ENCODE assay signal across 9 cellular contexts in genomic region chrX:12137982-12138365, GRCh38. TPM values are rescaled to one million over a fixed set of nuclear protein-coding genes. Genes with fewer than 3 reads are reported as not detected.
DNase-seq lines count a peak whose midpoint lies in the region; ATAC-seq and TF ChIP-seq lines count a peak whose summit lies in the region.
"Had no signal": no experiment of that assay in that cellular context is flagged by ENCODE, and none has a peak within 500 bp of the region (broad histone marks: within the 10 kb centered on the region; RNA-seq: fewer than 3 reads in every experiment).

No MANE protein-coding gene starts in this region.

- H3K4me3 ChIP-seq in cardiac fibroblast (replicated peaks in 1 of 2; ENCODE audit: low read depth in 2 of 2, low read length in 2 of 2) = peak overlapping the region; percentile 54 to 60
- peak overlapping the region; percentile 32 to 64 for H3K4me3 ChIP-seq in testis

- 1 to 10% methylated on average over 2 to 18 of the region's 22 CpGs for WGBS in testis, 2 donors

- no peaks in the 10 kb centered on the region for H3K9me3 ChIP-seq in testis

- DNase-seq in DMS53 (lab: John Stamatoyannopoulos, UW) (peak; percentile 38), DMS53 treated with DMSO at 0.1 percent for 48 hours (lab: John Stamatoyannopoulos, UW; ENCODE audit: unreplicated experiment) (no peak), cardiac fibroblast (ENCODE audit: low read depth in 2 of 2) (peak in 1 of 2 donors; percentile 27), islet precursor cell (peak; percentile 62), testis (peak; percentile 16), mesenteric fat pad (ENCODE audit: low spot score) (no peak)
- no peak for DNase-seq in activated CD4-positive, alpha-beta T cell treated with anti-CD3 and anti-CD28 coated beads, Interleukin-2, amount 50 U/mL, for 1 hour
- DNase-seq: naive B cell had no signal

- H3K36me3 ChIP-seq in testis (ENCODE audit: low read depth, missing control alignments) = no peaks in the 10 kb centered on the region

- no peak for ATAC-seq in GM21737 (IDR thresholded peaks at IDR 0.05; ENCODE audit: unreplicated experiment)

- TF ChIP-seq POLR2A in testis (IDR thresholded peaks at IDR 0.05) = no peak

- H3K27ac ChIP-seq in testis = no peak overlapping the region

- intact Hi-C loops in testis (cut with DNase I; ENCODE audit: low total_unique reads) = no loop called here

- TF ChIP-seq CTCF in cardiac fibroblast (IDR thresholded peaks at IDR 0.05; ENCODE audit: low read depth, low read length) (no peak), testis (IDR thresholded peaks at IDR 0.05) (no peak)

- H3K27me3 ChIP-seq in testis = no peaks in the 10 kb centered on the region

- no peaks in the 10 kb centered on the region for H3K4me1 ChIP-seq in testis

RNA-seq across cellular contexts. Expression of gene FRMPD4, which starts 0.3 kb away (rescaled TPM):
- 1 to 10 TPM; 1.3 to 1.6 TPM for total RNA-seq in testis
- 1.1 TPM for polyA plus RNA-seq in testis (ENCODE audit: insufficient read depth, low read depth, low replicate concordance)
- not detected for total RNA-seq in mesenteric fat pad

Comparison
In these comparisons a context has a peak if more than half of its experiments do, and no peak if none do; other contexts are left out.
1. DNase-seq: peak in DMS53 (single experiment), islet precursor cell (single experiment) and testis (single experiment); none in DMS53 treated with DMSO at 0.1 percent for 48 hours (single experiment), activated CD4-positive, alpha-beta T cell treated with anti-CD3 and anti-CD28 coated beads, Interleukin-2, amount 50 U/mL, for 1 hour (single experiment) and mesenteric fat pad (single experiment).